ENCODE assay signal across 16 cellular contexts in genomic region chr9:14250779-14251145, GRCh38.
A peak's percentile ranks its signal among the peaks of the same experiment; 100 is the strongest.
DNase-seq lines count a peak whose midpoint lies in the region; ATAC-seq and TF ChIP-seq lines count a peak whose summit lies in the region.
"Had no signal": no experiment of that assay in that cellular context is flagged by ENCODE, and none has a peak within 500 bp of the region (broad histone marks: within the 10 kb centered on the region; RNA-seq: fewer than 3 reads in every experiment).

No MANE protein-coding gene starts in this region.

- POLR2A ChIA-PET in IMR-90 (lab: Charles Lee; ENCODE audit: unreplicated experiment) (no interaction called here), MCF 10A (lab: Yijun Ruan, JAX) (interaction anchor here (0.6 to 3.5 kb wide), 12 partner anchors 10 to 165 kb away, joined by 3 to 17 read pairs (median 4); no protein-coding TSS in a partner anchor)

- H3K4ac ChIP-seq in IMR-90 (ENCODE audit: low read depth, low read length), result no peak overlapping the region

- no CpG with 5 or more reads among the region's 1 CpG for WGBS in IMR-90 (ENCODE audit: extremely low coverage in 2 of 2, insufficient read length in 1 of 2), 2 experiments

- H2BK5ac ChIP-seq in IMR-90 (ENCODE audit: low read depth, low read length, poor library complexity, severe bottlenecking), result peak overlapping the region; percentile 11

- H3K56ac ChIP-seq in IMR-90 (ENCODE audit: extremely low read depth, insufficient read depth, low read length), result no peak overlapping the region

- BruUV-seq in IMR-90 (replicated peaks; lab: Mats Ljungman, UMichigan) (no TSS peak), MCF 10A (replicated peaks; lab: Mats Ljungman, UMichigan) (no TSS peak)

- no peaks in the 10 kb centered on the region for H3K9me1 ChIP-seq in IMR-90 (ENCODE audit: insufficient read depth, low read length)

- dilution Hi-C loops in IMR-90 (cut with HindIII; ENCODE audit: low sequenced_read_pairs, unreplicated experiment), result no loop called here

- no peak overlapping the region for H2AK5ac ChIP-seq in IMR-90 (ENCODE audit: low read depth, low read length)

- H2BK15ac ChIP-seq in IMR-90 (ENCODE audit: low read depth, low read length), result no peak overlapping the region

- in situ Hi-C loops in IMR-90 (cut with MboI; ENCODE audit: low sequenced_read_pairs), result no loop called here

- no peak overlapping the region for H3K18ac ChIP-seq in IMR-90 (ENCODE audit: low read depth, low read length)

- DNase-seq in IMR-90, result peak; percentile 47
- no peak for DNase-seq in MCF 10A (ENCODE audit: unreplicated experiment)
- DNase-seq in left lung, result no peak
- DNase-seq in SJCRH30, result no peak
- DNase-seq: activated CD4-positive, alpha-beta T cell treated with anti-CD3 and anti-CD28 coated beads, Interleukin-2, amount 50 U/mL, for 1 hour; activated naive CD4-positive, alpha-beta T cell treated with anti-CD3 and anti-CD28 coated beads, Interleukin-2, amount 50 U/mL, for 16 hours; effector CD4-positive, alpha-beta T cell; stimulated activated CD4-positive, alpha-beta T cell treated with anti-CD3 and anti-CD28 coated beads, Interleukin-15, amount 100 ng/mL, for 24 hours; stimulated activated naive CD8-positive, alpha-beta T cell treated with anti-CD3 and anti-CD28 coated beads, Interleukin-15, amount 100 ng/mL, for 72 hours had no signal

- H3K9me3 ChIP-seq in IMR-90 (ENCODE audit: control insufficient read depth, insufficient read depth, low read length), result no peaks in the 10 kb centered on the region
- no peaks in the 10 kb centered on the region for H3K9me3 ChIP-seq in left lung
- H3K9me3 ChIP-seq in subcutaneous abdominal adipose tissue (ENCODE audit: control insufficient read depth in 5 of 5, low read length in 5 of 5), result no peaks in the 10 kb centered on the region
- no peaks in the 10 kb centered on the region for H3K9me3 ChIP-seq in SJCRH30 (replicated peaks)
- H3K9me3 ChIP-seq: Peyer's patch had no signal

- H3K4me1 Mint-ChIP-seq in MCF 10A (ENCODE audit: insufficient read depth, unreplicated experiment), result peaks cover 45% of the 10 kb centered on the region
- H3K4me1 Mint-ChIP-seq: stimulated activated naive CD8-positive, alpha-beta T cell treated with anti-CD3 and anti-CD28 coated beads, Interleukin-15, amount 100 ng/mL, for 72 hours had no signal

- TF ChIP-seq RAD21 in IMR-90 (IDR thresholded peaks at IDR 0.05; ENCODE audit: low read length), result no peak

- H3K9ac ChIP-seq in IMR-90 (ENCODE audit: low read depth, low read length) (no peak overlapping the region), subcutaneous abdominal adipose tissue (ENCODE audit: low read length in 5 of 5) (no peak overlapping the region)

- peak overlapping the region; percentile 38; the same call in 1 of the 2 replicates for H3K4me2 ChIP-seq in IMR-90 (ENCODE audit: low read depth, low read length)

- TF ChIP-seq CTCF in IMR-90 (conservative IDR thresholded peaks at IDR 0.05; ENCODE audit: low read depth, low read length) (no peak), MCF 10A (IDR thresholded peaks at IDR 0.05; ENCODE audit: unreplicated experiment) (no peak), left lung (IDR thresholded peaks at IDR 0.05) (no peak)

- no peak overlapping the region for H2BK20ac ChIP-seq in IMR-90 (ENCODE audit: low read depth, low read length)

- H4K20me1 ChIP-seq in IMR-90 (ENCODE audit: insufficient read depth, low read length), result no peaks in the 10 kb centered on the region

- peaks cover 6% of the 10 kb centered on the region for H3K4me1 ChIP-seq in IMR-90 (ENCODE audit: control insufficient read depth, insufficient read depth, low read length)
- peaks cover 11 to 12% of the 10 kb centered on the region in 2 donors for H3K4me1 ChIP-seq in left lung
- peaks cover 7 to 38% (median 23%) of the 10 kb centered on the region in 5 donors for H3K4me1 ChIP-seq in subcutaneous abdominal adipose tissue (ENCODE audit: control insufficient read depth in 5 of 5, insufficient read depth in 5 of 5, low read length in 5 of 5)
- H3K4me1 ChIP-seq in SJCRH30, result peaks cover 35% of the 10 kb centered on the region

- no peaks in the 10 kb centered on the region for H3K9me3 Mint-ChIP-seq in MCF 10A (ENCODE audit: unreplicated experiment)
- H3K9me3 Mint-ChIP-seq: brain; stimulated activated naive CD8-positive, alpha-beta T cell treated with anti-CD3 and anti-CD28 coated beads, Interleukin-15, amount 100 ng/mL, for 72 hours had no signal

- ATAC-seq in IMR-90 (ENCODE audit: low read depth) (peak; percentile 69), left lung (peak; percentile 46), GM21447 (IDR thresholded peaks at IDR 0.05; ENCODE audit: unreplicated experiment) (no peak), HG03457 (IDR thresholded peaks at IDR 0.05; ENCODE audit: unreplicated experiment) (no peak), GM21367 (IDR thresholded peaks at IDR 0.05; ENCODE audit: unreplicated experiment) (no peak)
- ATAC-seq: stimulated activated naive CD8-positive, alpha-beta T cell treated with anti-CD3 and anti-CD28 coated beads, Interleukin-15, amount 100 ng/mL, for 72 hours had no signal

- peaks cover 7% of the 10 kb centered on the region for H3K27me3 ChIP-seq in IMR-90 (ENCODE audit: control insufficient read depth, insufficient read depth, low read length)
- no peaks in the 10 kb centered on the region for H3K27me3 ChIP-seq in left lung
- H3K27me3 ChIP-seq in subcutaneous abdominal adipose tissue (ENCODE audit: control insufficient read depth in 5 of 5, insufficient read depth in 4 of 5, low read length in 5 of 5), result no peaks in the 10 kb centered on the region
- H3K27me3 ChIP-seq in SJCRH30, result no peaks in the 10 kb centered on the region
- H3K27me3 ChIP-seq: Peyer's patch had no signal

- no peak overlapping the region for H2BK120ac ChIP-seq in IMR-90 (ENCODE audit: low read depth, low read length)

- no peak overlapping the region for H2AFZ ChIP-seq in IMR-90 (replicated peaks; ENCODE audit: low read length, poor library complexity)

- H4K8ac ChIP-seq in IMR-90 (ENCODE audit: low read depth in 2 of 2, low read length in 2 of 2), result no peak overlapping the region

- intact Hi-C loops in IMR-90 (cut with micrococcal nuclease) (loop anchor here (10.0 kb wide), 1 partner anchor 164 kb away; no protein-coding TSS in a partner anchor), MCF 10A (cut with micrococcal nuclease) (loop anchor here (5.0 kb wide), 1 partner anchor 62 kb away; the partner anchor contains the start of gene NFIB), left lung (cut with DNase I) (loop anchor here in 1 of 2 donors (5.0 kb wide), 1 partner anchor 263 kb away; no protein-coding TSS in a partner anchor)

- no peak overlapping the region for H3K14ac ChIP-seq in IMR-90 (replicated peaks; ENCODE audit: low read depth, low read length)

- H3K4me3 Mint-ChIP-seq in MCF 10A (ENCODE audit: unreplicated experiment), result peak overlapping the region; percentile 48
- H3K4me3 Mint-ChIP-seq: stimulated activated naive CD8-positive, alpha-beta T cell treated with anti-CD3 and anti-CD28 coated beads, Interleukin-15, amount 100 ng/mL, for 72 hours had no signal

- no peaks in the 10 kb centered on the region for H3K79me1 ChIP-seq in IMR-90 (ENCODE audit: low read depth in 1 of 2, low read length in 2 of 2)

- TF ChIP-seq POLR2A in IMR-90 (IDR thresholded peaks at IDR 0.05; ENCODE audit: low read depth, low read length), result no peak

- no peak overlapping the region for H2AK9ac ChIP-seq in IMR-90 (replicated peaks; ENCODE audit: low read depth, low read length, poor library complexity)

- no peak overlapping the region for H4K91ac ChIP-seq in IMR-90 (ENCODE audit: insufficient read depth, low read depth, low read length)

- H3K4me3 ChIP-seq in IMR-90 (ENCODE audit: insufficient read depth, low read depth, low read length) (no peak overlapping the region), left lung (no peak overlapping the region), subcutaneous abdominal adipose tissue (ENCODE audit: low read depth in 1 of 5, low read length in 5 of 5) (no peak overlapping the region), SJCRH30 (no peak overlapping the region)
- H3K4me3 ChIP-seq: Peyer's patch had no signal

- peaks cover 29% of the 10 kb centered on the region for H3K36me3 Mint-ChIP-seq in MCF 10A (ENCODE audit: insufficient read depth, unreplicated experiment)

- no peak overlapping the region for H4K5ac ChIP-seq in IMR-90 (ENCODE audit: low read depth, low read length)

- no peak overlapping the region for H3K23ac ChIP-seq in IMR-90 (ENCODE audit: low read depth, low read length)

- H3K27ac Mint-ChIP-seq in MCF 10A (ENCODE audit: low read depth, unreplicated experiment), result no peak overlapping the region
- H3K27ac Mint-ChIP-seq: stimulated activated naive CD8-positive, alpha-beta T cell treated with anti-CD3 and anti-CD28 coated beads, Interleukin-15, amount 100 ng/mL, for 72 hours had no signal

- CTCF ChIA-PET in IMR-90 (lab: Yijun Ruan, JAX) (no interaction called here), MCF 10A (lab: Yijun Ruan, JAX) (interaction anchor here (0.7 kb wide), 1 partner anchor 803 kb away, joined by 4 read pairs; no protein-coding TSS in a partner anchor)

- no peak overlapping the region for H3K27ac ChIP-seq in IMR-90 (ENCODE audit: insufficient read depth, low read length)
- H3K27ac ChIP-seq in left lung, result peak overlapping the region; percentile 35 to 46
- H3K27ac ChIP-seq in subcutaneous abdominal adipose tissue (ENCODE audit: low read depth, low read length), result peak overlapping the region; percentile 84
- H3K27ac ChIP-seq in SJCRH30, result no peak overlapping the region

- H3K27me3 Mint-ChIP-seq in MCF 10A (ENCODE audit: insufficient read depth, unreplicated experiment), result no peaks in the 10 kb centered on the region
- H3K27me3 Mint-ChIP-seq: brain; progenitor cell of endocrine pancreas; stimulated activated naive CD8-positive, alpha-beta T cell treated with anti-CD3 and anti-CD28 coated beads, Interleukin-15, amount 100 ng/mL, for 72 hours had no signal

- H3K36me3 ChIP-seq in IMR-90 (ENCODE audit: control insufficient read depth, insufficient read depth, low read length) (no peaks in the 10 kb centered on the region), left lung (no peaks in the 10 kb centered on the region), subcutaneous abdominal adipose tissue (ENCODE audit: control insufficient read depth in 5 of 5, insufficient read depth in 5 of 5, low read length in 5 of 5) (peaks cover 0 to 3% (median 0%) of the 10 kb centered on the region in 5 donors), SJCRH30 (peaks cover 6% of the 10 kb centered on the region; the same call in 1 of the 2 replicates)
- H3K36me3 ChIP-seq: Peyer's patch had no signal

TF ChIP-seq in IMR-90, 13 proteins besides CTCF, POLR2A, EP300 and RAD21 (continues in another document):
- TF ChIP-seq CEBPB (IDR thresholded peaks at IDR 0.05; ENCODE audit: low read depth, low read length), result no peak
- no peak for TF ChIP-seq MAFK (IDR thresholded peaks at IDR 0.05; ENCODE audit: low read depth, low read length)
- no peak for TF ChIP-seq MAZ (IDR thresholded peaks at IDR 0.05; ENCODE audit: borderline replicate concordance, low read depth, low read length)

Comparison
In these comparisons a context has a peak if more than half of its experiments do, and no peak if none do; other contexts are left out.
1. ATAC-seq: peak in IMR-90 (single experiment) and left lung (single experiment); none in GM21447 (single experiment), HG03457 (single experiment) and GM21367 (single experiment).
2. H3K27ac ChIP-seq: peak in left lung (2 of 2) and subcutaneous abdominal adipose tissue (single experiment); none in IMR-90 (single experiment) and SJCRH30 (single experiment).